ENCODE assay signal across 27 cellular contexts in the genomic region with DNA sequence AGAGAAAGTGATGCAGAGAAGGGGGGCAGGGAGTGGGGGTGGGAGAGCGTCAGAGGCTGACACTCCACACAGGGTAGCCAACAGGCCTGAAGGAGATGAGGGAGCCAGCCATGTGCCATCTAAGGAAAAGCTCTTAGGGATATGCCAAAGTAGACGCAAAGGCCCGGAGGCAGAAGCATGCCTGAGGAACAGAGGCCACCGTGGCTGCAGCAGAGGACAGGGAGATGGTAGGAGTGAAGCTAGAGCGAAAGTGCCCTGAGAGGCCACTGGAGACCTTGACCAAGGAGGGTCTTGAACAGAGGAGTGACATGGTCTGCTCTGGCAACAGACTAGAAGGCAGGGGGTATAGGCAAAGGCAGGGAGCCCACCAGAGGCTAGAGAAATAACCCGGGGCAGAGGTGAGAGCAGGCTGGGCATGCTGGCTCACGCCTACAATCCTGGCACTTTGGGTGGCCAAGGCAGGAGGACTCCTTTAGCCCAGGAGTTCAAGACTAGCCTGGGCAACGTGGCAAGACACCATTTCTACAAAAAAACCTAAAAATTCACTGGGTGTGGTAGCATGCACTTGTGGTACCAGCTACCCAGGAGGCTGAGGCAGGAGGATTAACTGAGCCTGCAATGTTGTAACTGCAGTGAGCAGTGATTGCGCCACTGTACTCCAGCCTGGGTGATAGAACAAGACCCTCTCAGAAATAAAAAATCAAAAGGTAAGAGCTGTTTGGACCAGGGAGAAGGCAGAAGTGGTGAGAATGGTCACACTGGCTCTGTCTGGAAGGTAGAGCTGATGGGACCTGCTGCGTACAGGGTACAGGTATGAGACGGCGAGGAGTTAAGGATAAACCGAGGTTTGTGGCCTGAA. TPM values are rescaled to one million over a fixed set of nuclear protein-coding genes. Genes with fewer than 3 reads are reported as not detected.
DNase-seq lines count a peak whose midpoint lies in the region; ATAC-seq and TF ChIP-seq lines count a peak whose summit lies in the region.
"Had no signal": no experiment of that assay in that cellular context is flagged by ENCODE, and none has a peak within 500 bp of the region (broad histone marks: within the 10 kb centered on the region; RNA-seq: fewer than 3 reads in every experiment).

No MANE protein-coding gene starts in this region.

- H4K91ac ChIP-seq in IMR-90 (ENCODE audit: insufficient read depth, low read depth, low read length), result no peak overlapping the region

- H3K27me3 ChIP-seq in ACC112 (ENCODE audit: insufficient read depth, low read length) (no peaks in the 10 kb centered on the region), IMR-90 (ENCODE audit: control insufficient read depth, insufficient read depth, low read length) (no peaks in the 10 kb centered on the region), osteoblast (ENCODE audit: insufficient read depth, low read length) (no peaks in the 10 kb centered on the region), sigmoid colon (no peaks in the 10 kb centered on the region)
- H3K27me3 ChIP-seq: adrenal gland, gastroesophageal sphincter, neural progenitor cell had no signal

- H3K79me1 ChIP-seq in IMR-90 (ENCODE audit: low read depth in 1 of 2, low read length in 2 of 2), result peaks cover 12 to 76% of the 10 kb centered on the region in 2 experiments; a peak in 3 of 4 replicates

- no peak overlapping the region for H4K5ac ChIP-seq in IMR-90 (ENCODE audit: low read depth, low read length)

- DNase-seq in IMR-90, result no peak
- no peak for DNase-seq in central memory CD8-positive, alpha-beta T cell (ENCODE audit: low spot score in 2 of 2)
- no peak for DNase-seq in osteoblast (ENCODE audit: insufficient read length, low spot score, missing footprints)
- DNase-seq in sigmoid colon, result no peak
- DNase-seq in HCEC 1CT, result no peak
- DNase-seq: ACHN; activated CD4-positive, alpha-beta T cell treated with anti-CD3 and anti-CD28 coated beads for 4 hours; activated effector memory CD4-positive, alpha-beta T cell treated with Interleukin-2 at 50 U/mL for 16 hours; left colon; MM.1S; NCI-H2171 treated with DMSO at 0.1 percent for 48 hours; NCI-H526 treated with DMSO at 0.1 percent for 48 hours; Right ventricle myocardium superior; stimulated activated CD8-positive, alpha-beta memory T cell treated with anti-CD3 and anti-CD28 coated beads, Interleukin-4, amount 100 ng/mL, for 48 hours; substantia nigra had no signal

- peaks cover 10% of the 10 kb centered on the region for H3K36me3 Mint-ChIP-seq in central memory CD8-positive, alpha-beta T cell (ENCODE audit: insufficient read depth)

- no peak overlapping the region for H3K23ac ChIP-seq in IMR-90 (ENCODE audit: low read depth, low read length)

- H3K14ac ChIP-seq in IMR-90 (replicated peaks; ENCODE audit: low read depth, low read length), result no peak overlapping the region

- no peak overlapping the region for H3K4ac ChIP-seq in IMR-90 (ENCODE audit: low read depth, low read length)

- WGBS in IMR-90 (ENCODE audit: extremely low coverage in 2 of 2, insufficient read length in 1 of 2), 2 experiments, result 81% methylated on average over 5 of the region's 13 CpGs; no CpG with 5 or more reads in 1 of the 2 experiments
- WGBS in sigmoid colon, 2 donors, result 85 to 88% methylated on average over 13 of the region's 13 CpGs

- no peak overlapping the region for H3K56ac ChIP-seq in IMR-90 (ENCODE audit: extremely low read depth, insufficient read depth, low read length)

- H3K27ac ChIP-seq in ACC112 (ENCODE audit: low read depth, low read length) (0 out of 2 replicates have a peak overlapping the region, but pooled peaks have one; percentile 9), IMR-90 (ENCODE audit: insufficient read depth, low read length) (peak overlapping the region; percentile 46; the same call in 1 of the 2 replicates), osteoblast (ENCODE audit: low read depth, low read length) (peak overlapping the region; percentile 68), sigmoid colon (peak overlapping the region in 2 of 4 donors; percentile 25 to 47)
- H3K27ac ChIP-seq: C4-2B, neural progenitor cell had no signal

- no peak overlapping the region for H2BK15ac ChIP-seq in IMR-90 (ENCODE audit: low read depth, low read length)

- H3K4me1 Mint-ChIP-seq in central memory CD8-positive, alpha-beta T cell, result peaks cover 39% of the 10 kb centered on the region

- TF ChIP-seq CTCF in IMR-90 (conservative IDR thresholded peaks at IDR 0.05; ENCODE audit: low read depth, low read length) (no peak), osteoblast (IDR thresholded peaks at IDR 0.05; ENCODE audit: extremely low read depth, low read depth, low read length) (no peak), sigmoid colon (IDR thresholded peaks at IDR 0.05) (no peak)

- H3K4me3 ChIP-seq in ACC112 (ENCODE audit: low read depth, low read length) (no peak overlapping the region), IMR-90 (ENCODE audit: insufficient read depth, low read depth, low read length) (no peak overlapping the region), osteoblast (ENCODE audit: insufficient read depth, low read length) (no peak overlapping the region), sigmoid colon (no peak overlapping the region)
- H3K4me3 ChIP-seq: adrenal gland, gastroesophageal sphincter, neural progenitor cell had no signal

- TF ChIP-seq EP300 in sigmoid colon (IDR thresholded peaks at IDR 0.05), result no peak

- H3K36me3 ChIP-seq in ACC112 (ENCODE audit: insufficient read depth, low read length) (peaks cover 38% of the 10 kb centered on the region), IMR-90 (ENCODE audit: control insufficient read depth, insufficient read depth, low read length) (peaks cover 48% of the 10 kb centered on the region), osteoblast (ENCODE audit: insufficient read depth, low read length) (peaks cover 81% of the 10 kb centered on the region), sigmoid colon (peaks cover 0 to 28% (median 0%) of the 10 kb centered on the region in 4 donors)
- H3K36me3 ChIP-seq: neural progenitor cell had no signal

- peak overlapping the region; percentile 67 for H3K27ac Mint-ChIP-seq in central memory CD8-positive, alpha-beta T cell (ENCODE audit: low read depth)
- H3K27ac Mint-ChIP-seq: neural progenitor cell had no signal

- H3K9me3 ChIP-seq in IMR-90 (ENCODE audit: control insufficient read depth, insufficient read depth, low read length), result no peaks in the 10 kb centered on the region
- H3K9me3 ChIP-seq in osteoblast (ENCODE audit: low read depth, low read length), result no peaks in the 10 kb centered on the region
- H3K9me3 ChIP-seq in sigmoid colon, result no peaks in the 10 kb centered on the region
- H3K9me3 ChIP-seq: adrenal gland, gastroesophageal sphincter had no signal

- H2AK9ac ChIP-seq in IMR-90 (replicated peaks; ENCODE audit: low read depth, low read length, poor library complexity), result peak overlapping the region; percentile 57

- no peak overlapping the region for H2AFZ ChIP-seq in ACC112 (ENCODE audit: low read length, unreplicated experiment)
- no peak overlapping the region for H2AFZ ChIP-seq in IMR-90 (replicated peaks; ENCODE audit: low read length, poor library complexity)
- no peak overlapping the region for H2AFZ ChIP-seq in osteoblast (ENCODE audit: low read length)
- H2AFZ ChIP-seq: neural progenitor cell had no signal

- peak overlapping the region; percentile 35 for H2AK5ac ChIP-seq in IMR-90 (ENCODE audit: low read depth, low read length)

- H3K4me1 ChIP-seq in ACC112 (ENCODE audit: control insufficient read depth, insufficient read depth, low read length, unreplicated experiment), result peaks cover 85% of the 10 kb centered on the region
- peaks cover 44% of the 10 kb centered on the region for H3K4me1 ChIP-seq in IMR-90 (ENCODE audit: control insufficient read depth, insufficient read depth, low read length)
- peaks cover 53% of the 10 kb centered on the region for H3K4me1 ChIP-seq in osteoblast (ENCODE audit: insufficient read depth, low read length)
- peaks cover 0 to 52% (median 32%) of the 10 kb centered on the region in 4 donors for H3K4me1 ChIP-seq in sigmoid colon

- no peak overlapping the region for H2BK20ac ChIP-seq in IMR-90 (ENCODE audit: low read depth, low read length)

- H3K18ac ChIP-seq in IMR-90 (ENCODE audit: low read depth, low read length), result no peak overlapping the region; the same call in 1 of the 2 replicates

- TF ChIP-seq RAD21 in IMR-90 (IDR thresholded peaks at IDR 0.05; ENCODE audit: low read length), result no peak

- no peak for ATAC-seq in IMR-90 (ENCODE audit: low read depth)
- no peak for ATAC-seq in central memory CD8-positive, alpha-beta T cell (replicated peaks; ENCODE audit: extremely low read depth, poor library complexity, severe bottlenecking)
- no peak for ATAC-seq in HG03442 (IDR thresholded peaks at IDR 0.05; ENCODE audit: unreplicated experiment)
- ATAC-seq in HG03342 (IDR thresholded peaks at IDR 0.05; ENCODE audit: unreplicated experiment), result no peak
- ATAC-seq: left colon had no signal

- no peak overlapping the region for H2BK5ac ChIP-seq in IMR-90 (ENCODE audit: low read depth, low read length, poor library complexity, severe bottlenecking)

- no peaks in the 10 kb centered on the region for H3K27me3 Mint-ChIP-seq in central memory CD8-positive, alpha-beta T cell

- H3K9me1 ChIP-seq in IMR-90 (ENCODE audit: insufficient read depth, low read length), result peaks cover 52% of the 10 kb centered on the region

- H4K8ac ChIP-seq in IMR-90 (ENCODE audit: low read depth in 2 of 2, low read length in 2 of 2), result no peak overlapping the region

- CTCF ChIA-PET in IMR-90 (lab: Yijun Ruan, JAX), result no interaction called here

- H4K20me1 ChIP-seq in IMR-90 (ENCODE audit: insufficient read depth, low read length) (peaks cover 100% of the 10 kb centered on the region), osteoblast (ENCODE audit: insufficient read depth, low read length) (peaks cover 96% of the 10 kb centered on the region)

- intact Hi-C loops in IMR-90 (cut with micrococcal nuclease), result no loop called here
- intact Hi-C loops in sigmoid colon (cut with DNase I), result no loop called here

- dilution Hi-C loops in IMR-90 (cut with HindIII; ENCODE audit: low sequenced_read_pairs, unreplicated experiment), result no loop called here

- H3K4me2 ChIP-seq in IMR-90 (ENCODE audit: low read depth, low read length), result peak overlapping the region; percentile 64; the same call in 1 of the 2 replicates
- peak overlapping the region; percentile 25 for H3K4me2 ChIP-seq in osteoblast (ENCODE audit: insufficient read depth, low read length)
- H3K4me2 ChIP-seq: neural progenitor cell had no signal

- no peak overlapping the region for H3K4me3 Mint-ChIP-seq in central memory CD8-positive, alpha-beta T cell
- H3K4me3 Mint-ChIP-seq: neural progenitor cell had no signal

- POLR2A ChIA-PET in IMR-90 (lab: Charles Lee; ENCODE audit: unreplicated experiment), result interaction anchor here (1.3 kb wide), 1 partner anchor 16 kb away, joined by 4 read pairs; no protein-coding TSS in a partner anchor

- H3K9ac ChIP-seq in IMR-90 (ENCODE audit: low read depth, low read length), result no peak overlapping the region
- H3K9ac ChIP-seq: neural progenitor cell had no signal

- TF ChIP-seq POLR2A in IMR-90 (IDR thresholded peaks at IDR 0.05; ENCODE audit: low read depth, low read length), result no peak
- TF ChIP-seq POLR2A in sigmoid colon (IDR thresholded peaks at IDR 0.05), result no peak

- in situ Hi-C loops in IMR-90 (cut with MboI; ENCODE audit: low sequenced_read_pairs), result loop anchor here (5.0 kb wide), 1 partner anchor 222 kb away; no protein-coding TSS in a partner anchor

- H2BK120ac ChIP-seq in IMR-90 (ENCODE audit: low read depth, low read length), result no peak overlapping the region

- H3K9me3 Mint-ChIP-seq in central memory CD8-positive, alpha-beta T cell, result no peaks in the 10 kb centered on the region
- H3K9me3 Mint-ChIP-seq: neural progenitor cell had no signal

- BruUV-seq in IMR-90 (replicated peaks; lab: Mats Ljungman, UMichigan), result no TSS peak

- H3K79me2 ChIP-seq in ACC112 (ENCODE audit: control insufficient read depth, insufficient read depth, low read length, unreplicated experiment) (peaks cover 100% of the 10 kb centered on the region), osteoblast (ENCODE audit: insufficient read depth, low read length) (peaks cover 100% of the 10 kb centered on the region)

RNA-seq across cellular contexts. Expression of a gene that starts 6.3 kb away (rescaled TPM):
- total RNA-seq in IMR-90 (2012; rRNA removed) (90.2 and 99.7 TPM in 2 replicates), osteoblast (122 and 126 TPM in 2 replicates), sigmoid colon (10 to 100 TPM; 30.1 to 69.2 (median 38.8) TPM)
- polyA plus RNA-seq in IMR-90 (2012; rRNA removed) (135 and 136 TPM in 2 replicates), sigmoid colon (100 to 1,000 TPM in 1 of 3 donors, 10 to 100 TPM in 2; 24.6 to 245 (median 31.4) TPM)
- 134 and 143 TPM in 2 replicates for polyA plus RNA-seq in IMR-90 (2012; cell fraction: cytosol; rRNA removed)
- 216 and 234 TPM in 2 replicates for polyA plus RNA-seq in IMR-90 (2012; cell fraction: nucleus; rRNA removed; ENCODE audit: low replicate concordance)

RNA-seq across cellular contexts. Expression of a gene that starts 24.0 kb away (rescaled TPM):
- total RNA-seq in IMR-90 (2012; rRNA removed) (not detected in 2 replicates), osteoblast (not detected in 2 replicates), sigmoid colon (not detected)
- polyA plus RNA-seq in IMR-90 (2012; rRNA removed) (not detected in 2 replicates), sigmoid colon (not detected)
- not detected in 2 replicates for polyA plus RNA-seq in IMR-90 (2012; cell fraction: cytosol; rRNA removed)
- not detected in 2 replicates for polyA plus RNA-seq in IMR-90 (2012; cell fraction: nucleus; rRNA removed; ENCODE audit: low replicate concordance)
- total RNA-seq: adrenal gland, cardiac septum, gastroesophageal sphincter, left colon, mononuclear cell, OCI-LY7, renal cortical epithelial cell, Right ventricle myocardium superior had no signal
- polyA plus RNA-seq: adrenal gland, esophagus had no signal
